8 cellular contexts compared by ENCODE assay signal in genomic region chr20:38645980-38646858, GRCh38. TPM values are rescaled to one million over a fixed set of nuclear protein-coding genes. Genes with fewer than 3 reads are reported as not detected.
DNase-seq lines count a peak whose midpoint lies in the region; ATAC-seq and TF ChIP-seq lines count a peak whose summit lies in the region.

No MANE protein-coding gene starts in this region.

- no peak overlapping the region for H3K27ac ChIP-seq in lower lobe of right lung

- H3K27me3 ChIP-seq in lower lobe of right lung (ENCODE audit: low read depth) = peaks cover 39% of the 10 kb centered on the region

- H3K36me3 ChIP-seq in lower lobe of right lung = no peaks in the 10 kb centered on the region

- DNase-seq in AG09309 (ENCODE audit: low read depth) (no peak), NCI-H69 (lab: John Stamatoyannopoulos, UW) (peak; percentile 75), dermis blood vessel endothelial cell (peak; percentile 82), lower lobe of right lung (peak; percentile 83)
- DNase-seq in activated CD4-positive, alpha-beta T cell treated with anti-CD3 and anti-CD28 coated beads, Interleukin-2, amount 50 U/mL, for 1 hour = peak; percentile 90
- peak; percentile 84 for DNase-seq in stimulated activated CD8-positive, alpha-beta memory T cell treated with anti-CD3 and anti-CD28 coated beads, Interleukin-12 subunit alpha, Interleukin-12 subunit beta, amount 100 ng/mL, for 1 hour (ENCODE audit: low read depth)

- intact Hi-C loops in lower lobe of right lung (cut with DNase I) = no loop called here

- H3K4me3 ChIP-seq in AG09309 (ENCODE audit: control insufficient read depth, low read depth, low read length) (peak overlapping the region; percentile 11), lower lobe of right lung (peak overlapping the region; percentile 27)

- H3K9me3 ChIP-seq in lower lobe of right lung = no peaks in the 10 kb centered on the region

- peaks cover 9% of the 10 kb centered on the region for H3K4me1 ChIP-seq in lower lobe of right lung

- TF ChIP-seq CTCF in AG09309 (IDR thresholded peaks at IDR 0.05; ENCODE audit: control insufficient read depth, insufficient read depth, low read depth, low read length, missing control alignments) (peak; percentile 95), lower lobe of right lung (IDR thresholded peaks at IDR 0.05) (peak; percentile 95)

- peak; percentile 68 for ATAC-seq in GM19025 (IDR thresholded peaks at IDR 0.05; ENCODE audit: low read depth, unreplicated experiment)
- ATAC-seq in HG03521 (IDR thresholded peaks at IDR 0.05; ENCODE audit: unreplicated experiment) = peak; percentile 82
- ATAC-seq in lower lobe of right lung = peak; percentile 92 to 93

RNA-seq across cellular contexts. Expression of gene ARHGAP40, which starts 44.6 kb away (rescaled TPM):
- 0.09 TPM in 1 of 2 replicates, not detected in the other for total RNA-seq in dermis blood vessel endothelial cell
- total RNA-seq in lower lobe of right lung = 0.83 TPM
